13 cellular contexts compared by ENCODE assay signal in genomic region chr7:35630573-35630972, GRCh38.
DNase-seq lines count a peak whose midpoint lies in the region; ATAC-seq, FAIRE-seq and TF ChIP-seq lines count a peak whose summit lies in the region.
"Had no signal": no experiment of that assay in that cellular context is flagged by ENCODE, and none has a peak within 500 bp of the region (broad histone marks: within the 10 kb centered on the region; RNA-seq: fewer than 3 reads in every experiment).

No MANE protein-coding gene starts in this region.

- POLR2A ChIA-PET in A673 (lab: Charles Lee; ENCODE audit: low non-redundant PET), result no interaction called here

- DNase-seq in A673 (ENCODE audit: low spot score), result peak; percentile 60
- DNase-seq in H54 (ENCODE audit: insufficient read length, low spot score), result peak; percentile 15
- DNase-seq in amniotic stem cell (lab: John Stamatoyannopoulos, UW), result peak; percentile 21
- no peak for DNase-seq in immature natural killer cell
- DNase-seq in NCI-H510A (lab: John Stamatoyannopoulos, UW), result no peak
- DNase-seq in HUDEP-2 (lab: John Stamatoyannopoulos, UW; ENCODE audit: unreplicated experiment in 76 of 76), result no peak
- DNase-seq in posterior vena cava (ENCODE audit: low spot score), result no peak
- DNase-seq: activated T-cell treated with anti-CD3 and anti-CD28 coated beads, Interleukin-2, amount 50 U/mL, for 1 hour; NCI-H146 had no signal

- no peak overlapping the region for H3K27ac ChIP-seq in A673 (ENCODE audit: low read depth, low read length, poor library complexity, severe bottlenecking)
- H3K27ac ChIP-seq: BLaER1 treated with 17β-estradiol and CSF1 and Interleukin-3, amounts not matched to agents 10 nM and 100 nM had no signal

- H3K27me3 Mint-ChIP-seq in immature natural killer cell (ENCODE audit: low read depth in 3 of 3), result peaks cover 0 to 3% (median 1%) of the 10 kb centered on the region in 3 donors

- no peaks in the 10 kb centered on the region for H3K27me3 ChIP-seq in A673 (replicated peaks; ENCODE audit: insufficient read depth, low read depth, low read length, poor library complexity)
- H3K27me3 ChIP-seq: BLaER1 treated with 17β-estradiol and CSF1 and Interleukin-3, amounts not matched to agents 10 nM and 100 nM had no signal

- no peak overlapping the region for H3K4me3 ChIP-seq in A673 (ENCODE audit: low read depth, low read length, poor library complexity, severe bottlenecking)
- H3K4me3 ChIP-seq: BLaER1 treated with 17β-estradiol and CSF1 and Interleukin-3, amounts not matched to agents 10 nM and 100 nM; smooth muscle cell had no signal

- TF ChIP-seq POLR2A in H54 (IDR thresholded peaks at IDR 0.05; ENCODE audit: low read depth, low read length), result no peak

- peaks cover 22% of the 10 kb centered on the region for H3K36me3 ChIP-seq in A673 (ENCODE audit: insufficient read depth, low read length, poor library complexity, severe bottlenecking)

- FAIRE-seq in H54 (lab: Jason Lieb, UNC), result peak; percentile 97

- H3K4me1 Mint-ChIP-seq in immature natural killer cell, result peaks cover 0 to 8% of the 10 kb centered on the region in 2 donors

- no peak for ATAC-seq in HG03521 (IDR thresholded peaks at IDR 0.05; ENCODE audit: unreplicated experiment)
- ATAC-seq: Panc1 had no signal

- H3K9me3 Mint-ChIP-seq in immature natural killer cell, result no peaks in the 10 kb centered on the region

- no peak overlapping the region for H3K4me3 Mint-ChIP-seq in immature natural killer cell

- intact Hi-C loops in A673 (cut with micrococcal nuclease; ENCODE audit: unreplicated experiment), result no loop called here
- intact Hi-C loops in posterior vena cava (cut with DNase I), result no loop called here

- no peaks in the 10 kb centered on the region for H3K9me3 ChIP-seq in A673 (ENCODE audit: low read depth, low read length, poor library complexity, severe bottlenecking)
- H3K9me3 ChIP-seq: BLaER1 treated with 17β-estradiol and CSF1 and Interleukin-3, amounts not matched to agents 10 nM and 100 nM had no signal

- BruUV-seq in A673 (replicated peaks; lab: Mats Ljungman, UMichigan), result no TSS peak

- no peak for TF ChIP-seq CTCF in A673 (conservative IDR thresholded peaks at IDR 0.05; ENCODE audit: low read depth, low read length)

- CTCF ChIA-PET in A673 (lab: Charles Lee), result interaction anchor here (1.0 kb wide), 1 partner anchor 276 kb away, joined by 4 read pairs; no protein-coding TSS in a partner anchor

- H3K27ac Mint-ChIP-seq in immature natural killer cell, result peak overlapping the region in 4 of 6 donors; percentile 0 to 70 (median 29)

- H3K4me1 ChIP-seq in A673 (ENCODE audit: insufficient read depth, low read length, poor library complexity, severe bottlenecking), result peaks cover 15% of the 10 kb centered on the region
- H3K4me1 ChIP-seq: BLaER1 treated with 17β-estradiol and CSF1 and Interleukin-3, amounts not matched to agents 10 nM and 100 nM had no signal

- peaks cover 9 to 41% (median 14%) of the 10 kb centered on the region in 3 donors for H3K36me3 Mint-ChIP-seq in immature natural killer cell

Comparison
In these comparisons a context has a peak if more than half of its experiments do, and no peak if none do; other contexts are left out.
1. DNase-seq: peak in A673 (single experiment), H54 (single experiment) and amniotic stem cell (single experiment); none in immature natural killer cell (0 of 3), NCI-H510A (single experiment), HUDEP-2 (0 of 76) and posterior vena cava (single experiment).